16 cellular contexts compared by ENCODE assay signal in genomic region chr4:80237992-80238391, GRCh38. TPM values are rescaled to one million over a fixed set of nuclear protein-coding genes. Genes with fewer than 3 reads are reported as not detected.
A peak's percentile ranks its signal among the peaks of the same experiment; 100 is the strongest.
DNase-seq lines count a peak whose midpoint lies in the region; ATAC-seq and TF ChIP-seq lines count a peak whose summit lies in the region.
"Had no signal": no experiment of that assay in that cellular context is flagged by ENCODE, and none has a peak within 500 bp of the region (broad histone marks: within the 10 kb centered on the region; RNA-seq: fewer than 3 reads in every experiment).

No MANE protein-coding gene starts in this region.

- peak overlapping the region; percentile 94 for H3K27ac ChIP-seq in ACC112 (ENCODE audit: low read depth, low read length)
- peak overlapping the region; percentile 98 for H3K27ac ChIP-seq in foreskin keratinocyte
- H3K27ac ChIP-seq: neutrophil had no signal

- no peak for TF ChIP-seq CTCF in foreskin keratinocyte (conservative IDR thresholded peaks at IDR 0.05)

- H3K4me1 ChIP-seq in ACC112 (ENCODE audit: control insufficient read depth, insufficient read depth, low read length, unreplicated experiment), result peaks cover 80% of the 10 kb centered on the region
- peaks cover 46% of the 10 kb centered on the region for H3K4me1 ChIP-seq in foreskin keratinocyte

- DNase-seq in HPDE6-E6E7 (ENCODE audit: extremely low spot score), result peak; percentile 41
- DNase-seq in amniotic stem cell (lab: John Stamatoyannopoulos, UW), result peak; percentile 81
- peak; percentile 96 to 98 for DNase-seq in foreskin keratinocyte
- DNase-seq in NCI-H748 (lab: John Stamatoyannopoulos, UW; ENCODE audit: unreplicated experiment), result no peak
- DNase-seq in NCI-H2107 treated with DMSO at 0.1 percent for 48 hours (lab: John Stamatoyannopoulos, UW; ENCODE audit: unreplicated experiment), result no peak
- no peak for DNase-seq in T-helper 1 cell
- DNase-seq: activated CD4-positive, alpha-beta T cell treated with anti-CD3 and anti-CD28 coated beads, Interleukin-2, amount 50 U/mL, for 48 hours; activated effector memory CD4-positive, alpha-beta T cell treated with anti-CD3 and anti-CD28 coated beads, Interleukin-2, amount 50 U/mL, for 16 hours; left ventricle myocardium superior had no signal

- ATAC-seq in foreskin keratinocyte (peak; percentile 99), HG03571 (IDR thresholded peaks at IDR 0.05; ENCODE audit: unreplicated experiment) (no peak)
- ATAC-seq: left ventricle myocardium superior had no signal

- peak overlapping the region; percentile 86 for H2AFZ ChIP-seq in ACC112 (ENCODE audit: low read length, unreplicated experiment)

- H3K36me3 ChIP-seq in ACC112 (ENCODE audit: insufficient read depth, low read length), result no peaks in the 10 kb centered on the region
- H3K36me3 ChIP-seq: neutrophil had no signal

- H3K27me3 ChIP-seq in ACC112 (ENCODE audit: insufficient read depth, low read length) (no peaks in the 10 kb centered on the region), foreskin keratinocyte (no peaks in the 10 kb centered on the region)
- H3K27me3 ChIP-seq: neutrophil had no signal

- no peaks in the 10 kb centered on the region for H3K79me2 ChIP-seq in ACC112 (ENCODE audit: control insufficient read depth, insufficient read depth, low read length, unreplicated experiment)

- peak overlapping the region; percentile 49 for H3K4me3 ChIP-seq in ACC112 (ENCODE audit: low read depth, low read length)

RNA-seq across cellular contexts. Expression of gene FGF5, which starts 28.5 kb away (rescaled TPM):
- total RNA-seq in foreskin keratinocyte, result 4.2 and 5.8 TPM in 2 replicates
- polyA plus RNA-seq in foreskin keratinocyte, result 2.7 TPM in 2 replicates
- total RNA-seq: A673; T-helper 2 cell treated with Interferon-gamma antibody and Interleukin-4, amounts not matched to agents 100 ng/mL and 5 ng/mL, for 36 hours; ureter had no signal

RNA-seq across cellular contexts. Expression of gene PRDM8, which starts 40.7 kb away (rescaled TPM):
- total RNA-seq in foreskin keratinocyte, result 6.8 and 7.5 TPM in 2 replicates
- polyA plus RNA-seq in foreskin keratinocyte, result 3.5 and 4.9 TPM in 2 replicates
- total RNA-seq: OCI-LY7 had no signal

Comparison
In these comparisons a context has a peak if more than half of its experiments do, and no peak if none do; other contexts are left out.
1. DNase-seq: peak in HPDE6-E6E7 (single experiment), amniotic stem cell (single experiment) and foreskin keratinocyte (2 of 2); none in NCI-H748 (single experiment), NCI-H2107 treated with DMSO at 0.1 percent for 48 hours (single experiment) and T-helper 1 cell (0 of 5).